ENCODE assay signal across 29 cellular contexts in the genomic region with DNA sequence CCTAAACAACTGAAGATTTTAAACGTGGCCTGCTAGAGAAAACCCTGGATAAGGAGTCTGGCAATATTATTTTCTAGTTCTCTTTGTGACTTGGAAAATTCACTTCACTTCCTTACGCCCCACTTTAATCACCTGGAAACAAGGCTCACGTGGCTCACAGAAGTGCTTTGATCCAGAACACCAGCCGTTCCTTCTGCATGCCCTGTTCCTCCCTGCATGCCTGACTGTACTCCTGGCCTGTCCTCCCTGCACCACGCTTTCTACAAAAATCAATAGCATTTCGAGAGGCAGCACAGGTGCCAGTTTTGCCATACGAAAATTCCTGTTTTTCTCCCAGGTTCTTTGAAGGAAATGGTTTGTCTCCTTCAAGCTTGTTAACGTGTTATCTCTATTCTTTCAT.
"Had no signal": no experiment of that assay in that cellular context is flagged by ENCODE, and none has a peak within 500 bp of the region (broad histone marks: within the 10 kb centered on the region; RNA-seq: fewer than 3 reads in every experiment).

No MANE protein-coding gene starts in this region.

- ATAC-seq: left colon; left ventricle myocardium superior; natural killer cell; right cardiac atrium; stimulated activated memory B cell treated with anti-CD40 and anti-IgM and Interleukin-4, amounts not matched to agents 10 μg/mL and 1 μg/mL and 100 μg/mL, for 72 hours; stimulated activated naive CD8-positive, alpha-beta T cell treated with anti-CD3 and anti-CD28 coated beads, Interleukin-15, Interleukin-2, amounts not matched to agents 100 U/mL and 50 U/mL, for 24 hours had no signal

- H3K4me1 ChIP-seq: colonic mucosa, parathyroid adenoma, prostate gland, sigmoid colon, testis, upper lobe of left lung had no signal

- H3K4me3 ChIP-seq: colonic mucosa, lung, prostate gland, sigmoid colon, testis, tibial nerve, upper lobe of left lung, vagina had no signal

- H3K27me3 Mint-ChIP-seq: dendritic cell treated with granulocyte-macrophage colony-stimulating factor and Interleukin-4, amounts not matched to agents 40 ng/mL and 50 ng/mL, for 4 days; stimulated activated memory B cell treated with anti-CD40 and anti-IgM and Interleukin-4, amounts not matched to agents 10 μg/mL and 1 μg/mL and 100 μg/mL, for 72 hours had no signal

- H3K9ac ChIP-seq: parathyroid adenoma had no signal

- H3K9me3 Mint-ChIP-seq: dendritic cell treated with granulocyte-macrophage colony-stimulating factor and Interleukin-4, amounts not matched to agents 40 ng/mL and 50 ng/mL, for 4 days; endodermal cell; immature natural killer cell; memory B cell; natural killer cell had no signal

- H3K36me3 Mint-ChIP-seq: immature natural killer cell; memory B cell; natural killer cell; stimulated activated memory B cell treated with anti-CD40 and anti-IgM and Interleukin-4, amounts not matched to agents 10 μg/mL and 1 μg/mL and 100 μg/mL, for 72 hours had no signal

- H3K27me3 ChIP-seq: colonic mucosa, neutrophil, sigmoid colon, testis, tibial nerve, upper lobe of left lung, vagina had no signal

- H3K27ac ChIP-seq: colonic mucosa, epithelial cell of prostate, neutrophil, parathyroid adenoma, prostate gland, sigmoid colon, testis, tibial nerve, upper lobe of left lung, vagina had no signal

- H3K4me3 Mint-ChIP-seq: dendritic cell treated with granulocyte-macrophage colony-stimulating factor and Interleukin-4, amounts not matched to agents 40 ng/mL and 50 ng/mL, for 4 days; endodermal cell; immature natural killer cell; memory B cell; natural killer cell; neural crest cell; stimulated activated memory B cell treated with anti-CD40 and anti-IgM and Interleukin-4, amounts not matched to agents 10 μg/mL and 1 μg/mL and 100 μg/mL, for 72 hours had no signal

- H3K36me3 ChIP-seq: colonic mucosa, neutrophil, prostate gland, sigmoid colon, tibial nerve, upper lobe of left lung, vagina had no signal

- H2AFZ ChIP-seq: parathyroid adenoma had no signal

- H3K4me1 Mint-ChIP-seq: endodermal cell; immature natural killer cell; memory B cell; natural killer cell; stimulated activated memory B cell treated with anti-CD40 and anti-IgM and Interleukin-4, amounts not matched to agents 10 μg/mL and 1 μg/mL and 100 μg/mL, for 72 hours had no signal

- H3K9me3 ChIP-seq: colonic mucosa, neutrophil, prostate gland, sigmoid colon, testis, tibial nerve, upper lobe of left lung, vagina had no signal

- DNase-seq: colonic mucosa; effector CD8-positive, alpha-beta T cell; endodermal cell; hypothalamus; immature natural killer cell; islet precursor cell; kidney glomerular epithelial cell; left colon; left ventricle myocardium superior; natural killer cell; right cardiac atrium; stimulated activated CD4-positive, alpha-beta T cell treated with anti-CD3 and anti-CD28 coated beads, Interleukin-2, amount 100 ng/mL, for 24 hours; stimulated activated CD4-positive, alpha-beta T cell treated with anti-CD3 and anti-CD28 coated beads, Interleukin-4, amount 100 ng/mL, for 4 hours; stimulated activated naive CD8-positive, alpha-beta T cell treated with anti-CD3 and anti-CD28 coated beads, Interleukin-15, Interleukin-2, amounts not matched to agents 100 U/mL and 50 U/mL, for 24 hours; substantia nigra; testis; upper lobe of left lung had no signal

- H3K27ac Mint-ChIP-seq: dendritic cell treated with granulocyte-macrophage colony-stimulating factor and Interleukin-4, amounts not matched to agents 40 ng/mL and 50 ng/mL, for 4 days; endodermal cell; immature natural killer cell; memory B cell; natural killer cell; stimulated activated memory B cell treated with anti-CD40 and anti-IgM and Interleukin-4, amounts not matched to agents 10 μg/mL and 1 μg/mL and 100 μg/mL, for 72 hours had no signal

- H3K79me2 ChIP-seq: parathyroid adenoma had no signal
